In the genomic region with DNA sequence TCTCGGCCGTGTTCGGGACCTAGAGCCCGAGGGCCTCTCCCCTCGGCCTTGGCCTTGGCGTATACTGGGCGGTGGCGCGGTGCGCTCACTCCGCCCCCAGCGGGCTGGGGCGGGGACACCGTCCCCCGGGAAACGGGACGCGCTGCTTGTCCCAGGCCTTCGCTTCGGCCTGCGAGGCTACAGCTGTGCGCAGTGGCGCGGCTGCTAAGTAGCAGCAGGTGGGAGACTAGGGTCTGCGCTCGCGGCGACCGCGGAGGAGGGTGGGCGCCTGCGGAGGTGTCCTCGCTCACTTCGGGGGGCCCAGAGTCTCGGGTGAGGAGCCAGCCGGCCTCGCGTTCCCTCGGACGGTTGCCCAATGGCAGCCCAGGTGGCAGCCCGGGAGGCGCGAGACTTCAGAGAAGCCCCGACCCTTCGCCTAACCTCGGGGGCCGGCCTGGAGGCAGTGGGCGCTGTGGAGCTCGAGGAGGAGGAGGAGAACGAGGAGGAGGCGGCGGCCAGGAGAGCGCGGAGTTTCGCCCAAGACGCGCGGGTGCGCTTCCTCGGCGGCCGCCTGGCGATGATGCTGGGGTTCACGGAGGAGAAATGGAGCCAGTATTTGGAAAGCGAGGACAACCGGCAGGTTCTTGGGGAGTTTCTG, we compare ENCODE assay signal across 1 cellular context.
TF ChIP-seq lines count a peak whose summit lies in the region.

A gene with protein sequence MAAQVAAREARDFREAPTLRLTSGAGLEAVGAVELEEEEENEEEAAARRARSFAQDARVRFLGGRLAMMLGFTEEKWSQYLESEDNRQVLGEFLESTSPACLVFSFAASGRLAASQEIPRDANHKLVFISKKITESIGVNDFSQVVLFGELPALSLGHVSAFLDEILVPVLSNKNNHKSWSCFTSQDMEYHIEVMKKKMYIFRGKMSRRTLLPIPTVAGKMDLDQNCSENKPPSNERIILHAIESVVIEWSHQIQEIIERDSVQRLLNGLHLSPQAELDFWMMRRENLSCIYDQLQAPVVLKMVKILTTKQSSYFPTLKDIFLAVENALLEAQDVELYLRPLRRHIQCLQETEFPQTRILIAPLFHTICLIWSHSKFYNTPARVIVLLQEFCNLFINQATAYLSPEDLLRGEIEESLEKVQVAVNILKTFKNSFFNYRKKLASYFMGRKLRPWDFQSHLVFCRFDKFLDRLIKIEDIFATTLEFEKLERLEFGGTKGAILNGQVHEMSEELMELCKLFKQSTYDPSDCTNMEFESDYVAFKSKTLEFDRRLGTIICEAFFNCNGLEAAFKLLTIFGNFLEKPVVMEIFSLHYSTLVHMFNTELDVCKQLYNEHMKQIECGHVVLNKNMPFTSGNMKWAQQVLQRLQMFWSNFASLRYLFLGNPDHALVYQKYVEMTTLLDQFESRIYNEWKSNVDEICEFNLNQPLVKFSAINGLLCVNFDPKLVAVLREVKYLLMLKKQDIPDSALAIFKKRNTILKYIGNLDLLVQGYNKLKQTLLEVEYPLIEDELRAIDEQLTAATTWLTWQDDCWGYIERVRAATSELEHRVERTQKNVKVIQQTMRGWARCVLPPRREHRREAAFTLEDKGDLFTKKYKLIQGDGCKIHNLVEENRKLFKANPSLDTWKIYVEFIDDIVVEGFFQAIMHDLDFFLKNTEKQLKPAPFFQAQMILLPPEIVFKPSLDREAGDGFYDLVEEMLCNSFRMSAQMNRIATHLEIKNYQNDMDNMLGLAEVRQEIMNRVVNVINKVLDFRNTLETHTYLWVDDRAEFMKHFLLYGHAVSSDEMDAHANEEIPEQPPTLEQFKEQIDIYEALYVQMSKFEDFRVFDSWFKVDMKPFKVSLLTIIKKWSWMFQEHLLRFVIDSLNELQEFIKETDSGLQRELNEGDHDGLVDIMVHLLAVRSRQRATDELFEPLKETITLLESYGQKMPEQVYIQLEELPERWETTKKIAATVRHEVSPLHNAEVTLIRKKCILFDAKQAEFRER (N-terminal part only) (plus strand): TSS at position 149 of the 637 bp plus-strand sequence. CDS start 207 bp downstream, at position 356.

TF ChIP-seq in GM12878, 131 proteins besides CTCF, POLR2A, EP300 and RAD21 (continued from another document):
- TF ChIP-seq TARDBP (IDR thresholded peaks at IDR 0.05; ENCODE audit: borderline replicate concordance) (no peak), MXI1 (IDR thresholded peaks at IDR 0.05; ENCODE audit: low read depth, low read length) (no peak), ZNF274 (IDR thresholded peaks at IDR 0.05; ENCODE audit: insufficient read depth, insufficient read length) (no peak), NR2C1 (IDR thresholded peaks at IDR 0.05) (no peak), STAT3 (IDR thresholded peaks at IDR 0.05; ENCODE audit: low read depth, low read length) (no peak), CHD4 (IDR thresholded peaks at IDR 0.05) (no peak)
- TF ChIP-seq, protein P1, sequence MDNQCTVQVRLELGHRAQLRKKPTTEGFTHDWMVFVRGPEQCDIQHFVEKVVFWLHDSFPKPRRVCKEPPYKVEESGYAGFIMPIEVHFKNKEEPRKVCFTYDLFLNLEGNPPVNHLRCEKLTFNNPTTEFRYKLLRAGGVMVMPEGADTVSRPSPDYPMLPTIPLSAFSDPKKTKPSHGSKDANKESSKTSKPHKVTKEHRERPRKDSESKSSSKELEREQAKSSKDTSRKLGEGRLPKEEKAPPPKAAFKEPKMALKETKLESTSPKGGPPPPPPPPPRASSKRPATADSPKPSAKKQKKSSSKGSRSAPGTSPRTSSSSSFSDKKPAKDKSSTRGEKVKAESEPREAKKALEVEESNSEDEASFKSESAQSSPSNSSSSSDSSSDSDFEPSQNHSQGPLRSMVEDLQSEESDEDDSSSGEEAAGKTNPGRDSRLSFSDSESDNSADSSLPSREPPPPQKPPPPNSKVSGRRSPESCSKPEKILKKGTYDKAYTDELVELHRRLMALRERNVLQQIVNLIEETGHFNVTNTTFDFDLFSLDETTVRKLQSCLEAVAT (IDR thresholded peaks at IDR 0.05): no peak
- TF ChIP-seq, protein P2, sequence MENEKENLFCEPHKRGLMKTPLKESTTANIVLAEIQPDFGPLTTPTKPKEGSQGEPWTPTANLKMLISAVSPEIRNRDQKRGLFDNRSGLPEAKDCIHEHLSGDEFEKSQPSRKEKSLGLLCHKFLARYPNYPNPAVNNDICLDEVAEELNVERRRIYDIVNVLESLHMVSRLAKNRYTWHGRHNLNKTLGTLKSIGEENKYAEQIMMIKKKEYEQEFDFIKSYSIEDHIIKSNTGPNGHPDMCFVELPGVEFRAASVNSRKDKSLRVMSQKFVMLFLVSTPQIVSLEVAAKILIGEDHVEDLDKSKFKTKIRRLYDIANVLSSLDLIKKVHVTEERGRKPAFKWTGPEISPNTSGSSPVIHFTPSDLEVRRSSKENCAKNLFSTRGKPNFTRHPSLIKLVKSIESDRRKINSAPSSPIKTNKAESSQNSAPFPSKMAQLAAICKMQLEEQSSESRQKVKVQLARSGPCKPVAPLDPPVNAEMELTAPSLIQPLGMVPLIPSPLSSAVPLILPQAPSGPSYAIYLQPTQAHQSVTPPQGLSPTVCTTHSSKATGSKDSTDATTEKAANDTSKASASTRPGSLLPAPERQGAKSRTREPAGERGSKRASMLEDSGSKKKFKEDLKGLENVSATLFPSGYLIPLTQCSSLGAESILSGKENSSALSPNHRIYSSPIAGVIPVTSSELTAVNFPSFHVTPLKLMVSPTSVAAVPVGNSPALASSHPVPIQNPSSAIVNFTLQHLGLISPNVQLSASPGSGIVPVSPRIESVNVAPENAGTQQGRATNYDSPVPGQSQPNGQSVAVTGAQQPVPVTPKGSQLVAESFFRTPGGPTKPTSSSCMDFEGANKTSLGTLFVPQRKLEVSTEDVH (IDR thresholded peaks at IDR 0.05; ENCODE audit: low read depth, partially characterized antibody): no peak
- TF ChIP-seq, protein P3, sequence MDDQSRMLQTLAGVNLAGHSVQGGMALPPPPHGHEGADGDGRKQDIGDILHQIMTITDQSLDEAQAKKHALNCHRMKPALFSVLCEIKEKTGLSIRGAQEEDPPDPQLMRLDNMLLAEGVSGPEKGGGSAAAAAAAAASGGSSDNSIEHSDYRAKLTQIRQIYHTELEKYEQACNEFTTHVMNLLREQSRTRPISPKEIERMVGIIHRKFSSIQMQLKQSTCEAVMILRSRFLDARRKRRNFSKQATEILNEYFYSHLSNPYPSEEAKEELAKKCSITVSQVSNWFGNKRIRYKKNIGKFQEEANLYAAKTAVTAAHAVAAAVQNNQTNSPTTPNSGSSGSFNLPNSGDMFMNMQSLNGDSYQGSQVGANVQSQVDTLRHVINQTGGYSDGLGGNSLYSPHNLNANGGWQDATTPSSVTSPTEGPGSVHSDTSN (IDR thresholded peaks at IDR 0.05; ENCODE audit: insufficient replicate concordance, low read depth, low read length): no peak
- TF ChIP-seq, protein P4, sequence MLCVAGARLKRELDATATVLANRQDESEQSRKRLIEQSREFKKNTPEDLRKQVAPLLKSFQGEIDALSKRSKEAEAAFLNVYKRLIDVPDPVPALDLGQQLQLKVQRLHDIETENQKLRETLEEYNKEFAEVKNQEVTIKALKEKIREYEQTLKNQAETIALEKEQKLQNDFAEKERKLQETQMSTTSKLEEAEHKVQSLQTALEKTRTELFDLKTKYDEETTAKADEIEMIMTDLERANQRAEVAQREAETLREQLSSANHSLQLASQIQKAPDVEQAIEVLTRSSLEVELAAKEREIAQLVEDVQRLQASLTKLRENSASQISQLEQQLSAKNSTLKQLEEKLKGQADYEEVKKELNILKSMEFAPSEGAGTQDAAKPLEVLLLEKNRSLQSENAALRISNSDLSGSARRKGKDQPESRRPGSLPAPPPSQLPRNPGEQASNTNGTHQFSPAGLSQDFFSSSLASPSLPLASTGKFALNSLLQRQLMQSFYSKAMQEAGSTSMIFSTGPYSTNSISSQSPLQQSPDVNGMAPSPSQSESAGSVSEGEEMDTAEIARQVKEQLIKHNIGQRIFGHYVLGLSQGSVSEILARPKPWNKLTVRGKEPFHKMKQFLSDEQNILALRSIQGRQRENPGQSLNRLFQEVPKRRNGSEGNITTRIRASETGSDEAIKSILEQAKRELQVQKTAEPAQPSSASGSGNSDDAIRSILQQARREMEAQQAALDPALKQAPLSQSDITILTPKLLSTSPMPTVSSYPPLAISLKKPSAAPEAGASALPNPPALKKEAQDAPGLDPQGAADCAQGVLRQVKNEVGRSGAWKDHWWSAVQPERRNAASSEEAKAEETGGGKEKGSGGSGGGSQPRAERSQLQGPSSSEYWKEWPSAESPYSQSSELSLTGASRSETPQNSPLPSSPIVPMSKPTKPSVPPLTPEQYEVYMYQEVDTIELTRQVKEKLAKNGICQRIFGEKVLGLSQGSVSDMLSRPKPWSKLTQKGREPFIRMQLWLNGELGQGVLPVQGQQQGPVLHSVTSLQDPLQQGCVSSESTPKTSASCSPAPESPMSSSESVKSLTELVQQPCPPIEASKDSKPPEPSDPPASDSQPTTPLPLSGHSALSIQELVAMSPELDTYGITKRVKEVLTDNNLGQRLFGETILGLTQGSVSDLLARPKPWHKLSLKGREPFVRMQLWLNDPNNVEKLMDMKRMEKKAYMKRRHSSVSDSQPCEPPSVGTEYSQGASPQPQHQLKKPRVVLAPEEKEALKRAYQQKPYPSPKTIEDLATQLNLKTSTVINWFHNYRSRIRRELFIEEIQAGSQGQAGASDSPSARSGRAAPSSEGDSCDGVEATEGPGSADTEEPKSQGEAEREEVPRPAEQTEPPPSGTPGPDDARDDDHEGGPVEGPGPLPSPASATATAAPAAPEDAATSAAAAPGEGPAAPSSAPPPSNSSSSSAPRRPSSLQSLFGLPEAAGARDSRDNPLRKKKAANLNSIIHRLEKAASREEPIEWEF (IDR thresholded peaks at IDR 0.05; ENCODE audit: insufficient replicate concordance, low read depth, low read length): no peak
TF ChIP-seq in GM12878: peak in this region for 0.
